In genomic region chr19:38266981-38267597, GRCh38 we compare ENCODE assay signal across 1 cellular context.
A peak's percentile ranks its signal among the peaks of the same experiment; 100 is the strongest.
TF ChIP-seq lines count a peak whose summit lies in the region.

No MANE protein-coding gene starts in this region.

TF ChIP-seq in HEK293, 187 proteins besides CTCF, POLR2A, EP300 and RAD21 (continued from another document and continues in another):
- TF ChIP-seq, protein P1, sequence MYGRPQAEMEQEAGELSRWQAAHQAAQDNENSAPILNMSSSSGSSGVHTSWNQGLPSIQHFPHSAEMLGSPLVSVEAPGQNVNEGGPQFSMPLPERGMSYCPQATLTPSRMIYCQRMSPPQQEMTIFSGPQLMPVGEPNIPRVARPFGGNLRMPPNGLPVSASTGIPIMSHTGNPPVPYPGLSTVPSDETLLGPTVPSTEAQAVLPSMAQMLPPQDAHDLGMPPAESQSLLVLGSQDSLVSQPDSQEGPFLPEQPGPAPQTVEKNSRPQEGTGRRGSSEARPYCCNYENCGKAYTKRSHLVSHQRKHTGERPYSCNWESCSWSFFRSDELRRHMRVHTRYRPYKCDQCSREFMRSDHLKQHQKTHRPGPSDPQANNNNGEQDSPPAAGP (tag by site-specific recombination; IDR thresholded peaks at IDR 0.05): peak; percentile 71
- TF ChIP-seq EGR2 (tag by site-specific recombination; IDR thresholded peaks at IDR 0.05; ENCODE audit: low read depth): peak; percentile 99
- no peak for TF ChIP-seq ZNF404 (tag by site-specific recombination; IDR thresholded peaks at IDR 0.05)
- no peak for TF ChIP-seq ZNF843 (tag by site-specific recombination; IDR thresholded peaks at IDR 0.05)
- no peak for TF ChIP-seq ZNF140 (tag by site-specific recombination; IDR thresholded peaks at IDR 0.05)
- TF ChIP-seq, protein P2, sequence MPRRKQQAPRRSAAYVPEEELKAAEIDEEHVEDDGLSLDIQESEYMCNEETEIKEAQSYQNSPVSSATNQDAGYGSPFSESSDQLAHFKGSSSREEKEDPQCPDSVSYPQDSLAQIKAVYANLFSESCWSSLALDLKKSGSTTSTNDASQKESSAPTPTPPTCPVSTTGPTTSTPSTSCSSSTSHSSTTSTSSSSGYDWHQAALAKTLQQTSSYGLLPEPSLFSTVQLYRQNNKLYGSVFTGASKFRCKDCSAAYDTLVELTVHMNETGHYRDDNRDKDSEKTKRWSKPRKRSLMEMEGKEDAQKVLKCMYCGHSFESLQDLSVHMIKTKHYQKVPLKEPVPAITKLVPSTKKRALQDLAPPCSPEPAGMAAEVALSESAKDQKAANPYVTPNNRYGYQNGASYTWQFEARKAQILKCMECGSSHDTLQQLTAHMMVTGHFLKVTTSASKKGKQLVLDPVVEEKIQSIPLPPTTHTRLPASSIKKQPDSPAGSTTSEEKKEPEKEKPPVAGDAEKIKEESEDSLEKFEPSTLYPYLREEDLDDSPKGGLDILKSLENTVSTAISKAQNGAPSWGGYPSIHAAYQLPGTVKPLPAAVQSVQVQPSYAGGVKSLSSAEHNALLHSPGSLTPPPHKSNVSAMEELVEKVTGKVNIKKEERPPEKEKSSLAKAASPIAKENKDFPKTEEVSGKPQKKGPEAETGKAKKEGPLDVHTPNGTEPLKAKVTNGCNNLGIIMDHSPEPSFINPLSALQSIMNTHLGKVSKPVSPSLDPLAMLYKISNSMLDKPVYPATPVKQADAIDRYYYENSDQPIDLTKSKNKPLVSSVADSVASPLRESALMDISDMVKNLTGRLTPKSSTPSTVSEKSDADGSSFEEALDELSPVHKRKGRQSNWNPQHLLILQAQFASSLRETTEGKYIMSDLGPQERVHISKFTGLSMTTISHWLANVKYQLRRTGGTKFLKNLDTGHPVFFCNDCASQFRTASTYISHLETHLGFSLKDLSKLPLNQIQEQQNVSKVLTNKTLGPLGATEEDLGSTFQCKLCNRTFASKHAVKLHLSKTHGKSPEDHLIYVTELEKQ (tag by site-specific recombination; IDR thresholded peaks at IDR 0.05; ENCODE audit: borderline replicate concordance): no peak
- TF ChIP-seq ZNF292 (tag by site-specific recombination; IDR thresholded peaks at IDR 0.05; ENCODE audit: borderline replicate concordance, low read depth): no peak
- TF ChIP-seq ZNF701 (tag by site-specific recombination; IDR thresholded peaks at IDR 0.05): no peak
- no peak for TF ChIP-seq ZNF677 (tag by site-specific recombination; IDR thresholded peaks at IDR 0.05)
- no peak for TF ChIP-seq ZNF76 (tag by site-specific recombination; IDR thresholded peaks at IDR 0.05; ENCODE audit: borderline replicate concordance, low read depth)
- TF ChIP-seq ZBTB20 (tag by site-specific recombination; IDR thresholded peaks at IDR 0.05): no peak; the same call in 1 of the 2 replicates
- TF ChIP-seq ZNF133 (tag by site-specific recombination; IDR thresholded peaks at IDR 0.05): no peak
- TF ChIP-seq ZBTB1 (tag by site-specific recombination; IDR thresholded peaks at IDR 0.05): no peak
- peak; percentile 78; the same call in 1 of the 2 replicates for TF ChIP-seq ZNF660 (tag by site-specific recombination; IDR thresholded peaks at IDR 0.05)
- TF ChIP-seq REST (tag by site-specific recombination; IDR thresholded peaks at IDR 0.05): no peak
- TF ChIP-seq IKZF3 (tag by site-specific recombination; IDR thresholded peaks at IDR 0.05): 0 out of 2 replicates have a peak, but pooled peaks have one; percentile 58
- TF ChIP-seq ZNF629 (tag by site-specific recombination; IDR thresholded peaks at IDR 0.05): peak; percentile 42; the same call in 1 of the 2 replicates
- TF ChIP-seq, protein P3, sequence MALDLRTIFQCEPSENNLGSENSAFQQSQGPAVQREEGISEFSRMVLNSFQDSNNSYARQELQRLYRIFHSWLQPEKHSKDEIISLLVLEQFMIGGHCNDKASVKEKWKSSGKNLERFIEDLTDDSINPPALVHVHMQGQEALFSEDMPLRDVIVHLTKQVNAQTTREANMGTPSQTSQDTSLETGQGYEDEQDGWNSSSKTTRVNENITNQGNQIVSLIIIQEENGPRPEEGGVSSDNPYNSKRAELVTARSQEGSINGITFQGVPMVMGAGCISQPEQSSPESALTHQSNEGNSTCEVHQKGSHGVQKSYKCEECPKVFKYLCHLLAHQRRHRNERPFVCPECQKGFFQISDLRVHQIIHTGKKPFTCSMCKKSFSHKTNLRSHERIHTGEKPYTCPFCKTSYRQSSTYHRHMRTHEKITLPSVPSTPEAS (tag by site-specific recombination; IDR thresholded peaks at IDR 0.05): no peak
- TF ChIP-seq ZNF837 (tag by site-specific recombination; IDR thresholded peaks at IDR 0.05): no peak
- TF ChIP-seq FEZF1 (tag by site-specific recombination; IDR thresholded peaks at IDR 0.05): no peak
- no peak for TF ChIP-seq ZNF302 (tag by site-specific recombination; IDR thresholded peaks at IDR 0.05; ENCODE audit: low read depth)
- TF ChIP-seq KLF9 (tag by site-specific recombination; IDR thresholded peaks at IDR 0.05; ENCODE audit: low read depth): no peak; the same call in 1 of the 2 replicates
- no peak for TF ChIP-seq BCL11B (tag by site-specific recombination; IDR thresholded peaks at IDR 0.05; ENCODE audit: low read depth)
- TF ChIP-seq ZNF645 (tag by site-specific recombination; IDR thresholded peaks at IDR 0.05): 0 out of 2 replicates have a peak, but pooled peaks have one; percentile 11
- no peak for TF ChIP-seq PRDM4 (tag by site-specific recombination; IDR thresholded peaks at IDR 0.05)
- TF ChIP-seq ZNF248 (tag by site-specific recombination; IDR thresholded peaks at IDR 0.05): no peak
- no peak for TF ChIP-seq TCF7L2 (IDR thresholded peaks at IDR 0.05; ENCODE audit: borderline replicate concordance, low read depth, low read length)
- no peak for TF ChIP-seq ZNF473 (tag by site-specific recombination; IDR thresholded peaks at IDR 0.05)
- TF ChIP-seq SP7 (tag by site-specific recombination; IDR thresholded peaks at IDR 0.05): peak; percentile 81
- TF ChIP-seq REPIN1 (tag by site-specific recombination; IDR thresholded peaks at IDR 0.05; ENCODE audit: low read depth): no peak
- TF ChIP-seq KLF8 (tag by site-specific recombination; IDR thresholded peaks at IDR 0.05): peak; percentile 58; the same call in 1 of the 2 replicates
- no peak for TF ChIP-seq MZF1 (tag by site-specific recombination; IDR thresholded peaks at IDR 0.05; ENCODE audit: borderline replicate concordance)
- TF ChIP-seq ZFP69B (tag by site-specific recombination; IDR thresholded peaks at IDR 0.05): peak; percentile 23; the same call in 1 of the 2 replicates
- TF ChIP-seq BCL11A (tag by site-specific recombination; IDR thresholded peaks at IDR 0.05; ENCODE audit: low read depth): no peak
- TF ChIP-seq ZNF610 (tag by site-specific recombination; IDR thresholded peaks at IDR 0.05; ENCODE audit: borderline replicate concordance): no peak
- TF ChIP-seq ZBTB11 (tag by site-specific recombination; conservative IDR thresholded peaks at IDR 0.05; ENCODE audit: low read depth): no peak
- no peak for TF ChIP-seq ZNF24 (tag by site-specific recombination; IDR thresholded peaks at IDR 0.05)
- no peak for TF ChIP-seq ZSCAN16 (tag by site-specific recombination; IDR thresholded peaks at IDR 0.05)
- no peak for TF ChIP-seq ZXDB (tag by site-specific recombination; IDR thresholded peaks at IDR 0.05)
- TF ChIP-seq MEIS1 (CRISPR knock-in tag; IDR thresholded peaks at IDR 0.05; ENCODE audit: borderline replicate concordance): no peak
- TF ChIP-seq WT1 (tag by site-specific recombination; IDR thresholded peaks at IDR 0.05): peak; percentile 79
- peak; percentile 42 for TF ChIP-seq SP2 (tag by site-specific recombination; IDR thresholded peaks at IDR 0.05)
- no peak; the same call in 1 of the 2 replicates for TF ChIP-seq ZBTB6 (tag by site-specific recombination; IDR thresholded peaks at IDR 0.05)
- TF ChIP-seq GLIS1 (tag by site-specific recombination; IDR thresholded peaks at IDR 0.05): no peak
- TF ChIP-seq RBAK (tag by site-specific recombination; IDR thresholded peaks at IDR 0.05): no peak
